Comparison of ENCODE assay signal across 20 cellular contexts in the genomic region with DNA sequence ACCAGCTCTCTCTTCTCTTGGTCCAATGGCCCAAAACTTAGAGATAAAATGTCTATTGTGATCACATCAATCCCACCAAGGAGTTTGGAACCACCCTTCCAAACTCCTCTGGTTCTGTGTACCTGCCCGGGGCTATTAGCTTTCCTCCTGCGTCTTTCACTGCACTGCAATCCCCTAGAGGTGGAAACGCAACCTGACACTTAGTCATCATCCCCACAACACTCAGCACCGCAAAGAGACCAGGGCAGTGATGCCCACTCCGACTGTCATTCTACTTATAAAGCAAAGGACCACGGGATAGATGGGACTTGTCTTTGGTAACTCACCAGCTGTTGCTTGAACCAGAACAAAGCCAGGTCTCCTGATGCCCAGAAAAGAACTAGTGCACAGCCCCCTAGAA.
DNase-seq lines count a peak whose midpoint lies in the region; ATAC-seq and TF ChIP-seq lines count a peak whose summit lies in the region.
"Had no signal": no experiment of that assay in that cellular context is flagged by ENCODE, and none has a peak within 500 bp of the region (broad histone marks: within the 10 kb centered on the region; RNA-seq: fewer than 3 reads in every experiment).

No MANE protein-coding gene starts in this region.

- peaks cover 35% of the 10 kb centered on the region for H3K4me1 Mint-ChIP-seq in nephron

- no peaks in the 10 kb centered on the region for H3K9me3 Mint-ChIP-seq in nephron
- H3K9me3 Mint-ChIP-seq: naive thymus-derived CD4-positive, alpha-beta T cell; stimulated activated naive CD8-positive, alpha-beta T cell treated with anti-CD3 and anti-CD28 coated beads, Interleukin-15, Interleukin-2, amounts not matched to agents 100 ng/mL and 50 ng/mL, for 24 hours had no signal

- no peak for ATAC-seq in HG03469 (IDR thresholded peaks at IDR 0.05; ENCODE audit: unreplicated experiment)
- ATAC-seq: naive thymus-derived CD4-positive, alpha-beta T cell had no signal

- H3K36me3 Mint-ChIP-seq in nephron (ENCODE audit: low read depth), result no peaks in the 10 kb centered on the region

- H3K27ac Mint-ChIP-seq in nephron, result peak overlapping the region in 2 of 3 experiments; percentile 15 to 41
- H3K27ac Mint-ChIP-seq: stimulated activated naive CD8-positive, alpha-beta T cell treated with anti-CD3 and anti-CD28 coated beads, Interleukin-15, Interleukin-2, amounts not matched to agents 100 ng/mL and 50 ng/mL, for 24 hours had no signal

- no peaks in the 10 kb centered on the region for H3K27me3 Mint-ChIP-seq in nephron (ENCODE audit: low read depth)
- H3K27me3 Mint-ChIP-seq: naive thymus-derived CD4-positive, alpha-beta T cell had no signal

- DNase-seq in ELF-1 (ENCODE audit: low read depth, low spot score), result peak; percentile 69
- DNase-seq in NCI-H146 (lab: John Stamatoyannopoulos, UW), result peak; percentile 44
- DNase-seq in choroid plexus epithelial cell (ENCODE audit: low read depth), result no peak
- DNase-seq in MV-4-11 (lab: John Stamatoyannopoulos, UW), result no peak
- DNase-seq in NCI-H2196 (lab: John Stamatoyannopoulos, UW; ENCODE audit: unreplicated experiment), result no peak
- no peak for DNase-seq in NCI-H345 treated with DMSO at 0.1 percent for 48 hours (lab: John Stamatoyannopoulos, UW; ENCODE audit: unreplicated experiment)
- DNase-seq: activated CD4-positive, alpha-beta T cell treated with anti-CD3 and anti-CD28 coated beads, Interleukin-2, amount 50 U/mL, for 4 hours; activated naive CD4-positive, alpha-beta T cell; anterior cingulate cortex; hippocampal formation; naive thymus-derived CD4-positive, alpha-beta T cell; NCI-H1694; NCI-H510A; SHP77; stimulated activated CD4-positive, alpha-beta T cell treated with anti-CD3 and anti-CD28 coated beads, Interleukin-2, amount 100 ng/mL, for 24 hours; T-helper 1 cell had no signal

- TF ChIP-seq CTCF in choroid plexus epithelial cell (conservative IDR thresholded peaks at IDR 0.05; ENCODE audit: low read depth, low read length), result peak; percentile 12
- no peak for TF ChIP-seq CTCF in nephron (IDR thresholded peaks at IDR 0.05; ENCODE audit: unreplicated experiment in 3 of 3)

- no peak overlapping the region for H3K4me3 Mint-ChIP-seq in nephron
- H3K4me3 Mint-ChIP-seq: stimulated activated naive CD8-positive, alpha-beta T cell treated with anti-CD3 and anti-CD28 coated beads, Interleukin-15, Interleukin-2, amounts not matched to agents 100 ng/mL and 50 ng/mL, for 24 hours had no signal

- no peak overlapping the region for H3K4me3 ChIP-seq in choroid plexus epithelial cell (ENCODE audit: low read depth, low read length)
- H3K4me3 ChIP-seq: tibial nerve had no signal

Comparison
In these comparisons a context has a peak if more than half of its experiments do, and no peak if none do; other contexts are left out.
1. DNase-seq: peak in ELF-1 (single experiment) and NCI-H146 (single experiment); none in choroid plexus epithelial cell (single experiment), MV-4-11 (single experiment), NCI-H2196 (single experiment) and NCI-H345 treated with DMSO at 0.1 percent for 48 hours (single experiment).